ENCODE assay signal across 2 cellular contexts in the genomic region with DNA sequence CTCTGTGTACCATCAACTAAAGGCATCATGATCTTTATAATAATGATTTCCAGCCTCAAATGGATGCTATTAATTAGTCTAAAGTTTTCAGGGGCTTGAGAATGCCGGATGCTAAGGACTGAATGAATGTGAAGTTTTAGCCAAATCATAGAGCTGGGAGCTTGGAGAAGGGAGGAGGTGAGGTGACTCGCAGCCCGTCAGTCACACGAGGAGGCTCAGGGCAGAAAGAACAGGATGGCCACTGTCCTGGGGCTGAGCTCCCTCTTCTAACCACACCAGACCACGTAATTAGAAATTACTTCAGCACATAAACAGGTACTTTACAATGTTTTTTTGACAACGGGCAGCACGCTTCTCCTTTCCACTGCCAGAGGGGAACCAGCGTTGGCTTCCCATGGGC.
A peak's percentile ranks its signal among the peaks of the same experiment; 100 is the strongest.
TF ChIP-seq lines count a peak whose summit lies in the region.

No MANE protein-coding gene starts in this region.

TF ChIP-seq in SK-N-SH, 30 proteins besides CTCF, POLR2A, EP300 and RAD21:
- no peak for TF ChIP-seq TAF1 (IDR thresholded peaks at IDR 0.05; ENCODE audit: borderline replicate concordance, low read depth, low read length)
- TF ChIP-seq FOXJ3 (CRISPR knock-in tag; IDR thresholded peaks at IDR 0.05), result no peak
- TF ChIP-seq, protein P1, sequence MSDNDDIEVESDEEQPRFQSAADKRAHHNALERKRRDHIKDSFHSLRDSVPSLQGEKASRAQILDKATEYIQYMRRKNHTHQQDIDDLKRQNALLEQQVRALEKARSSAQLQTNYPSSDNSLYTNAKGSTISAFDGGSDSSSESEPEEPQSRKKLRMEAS (IDR thresholded peaks at IDR 0.05; ENCODE audit: low read depth), result no peak
- TF ChIP-seq, protein P2, sequence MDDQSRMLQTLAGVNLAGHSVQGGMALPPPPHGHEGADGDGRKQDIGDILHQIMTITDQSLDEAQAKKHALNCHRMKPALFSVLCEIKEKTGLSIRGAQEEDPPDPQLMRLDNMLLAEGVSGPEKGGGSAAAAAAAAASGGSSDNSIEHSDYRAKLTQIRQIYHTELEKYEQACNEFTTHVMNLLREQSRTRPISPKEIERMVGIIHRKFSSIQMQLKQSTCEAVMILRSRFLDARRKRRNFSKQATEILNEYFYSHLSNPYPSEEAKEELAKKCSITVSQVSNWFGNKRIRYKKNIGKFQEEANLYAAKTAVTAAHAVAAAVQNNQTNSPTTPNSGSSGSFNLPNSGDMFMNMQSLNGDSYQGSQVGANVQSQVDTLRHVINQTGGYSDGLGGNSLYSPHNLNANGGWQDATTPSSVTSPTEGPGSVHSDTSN (IDR thresholded peaks at IDR 0.05), result 0 out of 2 replicates have a peak, but pooled peaks have one; percentile 18
- TF ChIP-seq MEF2A (IDR thresholded peaks at IDR 0.05; ENCODE audit: borderline replicate concordance, low read depth), result no peak
- no peak for TF ChIP-seq RXRA (IDR thresholded peaks at IDR 0.05; ENCODE audit: borderline replicate concordance, low read depth)

TF ChIP-seq in H1, 55 proteins besides CTCF, POLR2A, EP300 and RAD21 (continued from another document):
- TF ChIP-seq HDAC6 (IDR thresholded peaks at IDR 0.05; ENCODE audit: low read depth, low read length) (no peak), CTBP2 (IDR thresholded peaks at IDR 0.05; ENCODE audit: borderline replicate concordance, insufficient read depth, insufficient read length, low read length) (no peak), ZNF274 (IDR thresholded peaks at IDR 0.05; ENCODE audit: borderline replicate concordance, extremely low read depth, low read length) (no peak), SIX5 (IDR thresholded peaks at IDR 0.05; ENCODE audit: low read depth, low read length) (no peak), CHD2 (IDR thresholded peaks at IDR 0.05; ENCODE audit: low read length) (no peak)
